15 cellular contexts compared by ENCODE assay signal in genomic region chr15:44327578-44327977, GRCh38. TPM values are rescaled to one million over a fixed set of nuclear protein-coding genes. Genes with fewer than 3 reads are reported as not detected.
A peak's percentile ranks its signal among the peaks of the same experiment; 100 is the strongest.
DNase-seq lines count a peak whose midpoint lies in the region; TF ChIP-seq lines count a peak whose summit lies in the region.
"Had no signal": no experiment of that assay in that cellular context is flagged by ENCODE, and none has a peak within 500 bp of the region (broad histone marks: within the 10 kb centered on the region; RNA-seq: fewer than 3 reads in every experiment).

No MANE protein-coding gene starts in this region.

- TF ChIP-seq CTCF in SU-DHL-6 (IDR thresholded peaks at IDR 0.05; ENCODE audit: insufficient read depth, low read length, poor library complexity, severe bottlenecking) = no peak
- no peak for TF ChIP-seq CTCF in GM13976 (IDR thresholded peaks at IDR 0.05; ENCODE audit: borderline replicate concordance, control extremely low read depth, extremely low read depth, insufficient read depth, missing control alignments)

- no peaks in the 10 kb centered on the region for H4K20me1 ChIP-seq in SU-DHL-6 (ENCODE audit: low read depth, low read length)

- H3K79me2 ChIP-seq in SU-DHL-6 (ENCODE audit: insufficient read depth, low read length) = no peaks in the 10 kb centered on the region; the same call in 1 of the 2 replicates

- DNase-seq in ACHN = peak; percentile 37
- DNase-seq in glomerular visceral epithelial cell (ENCODE audit: extremely low spot score) = peak; percentile 20
- DNase-seq in renal cortical epithelial cell (ENCODE audit: low read depth) = peak; percentile 61
- no peak for DNase-seq in GM13976 (ENCODE audit: low spot score)
- DNase-seq in NCI-H524 treated with DMSO at 0.1 percent for 48 hours (lab: John Stamatoyannopoulos, UW) = no peak
- DNase-seq in MG63 = no peak
- DNase-seq: 8988T; C1 segment of cervical spinal cord; Calu3; CD4-positive, alpha-beta T cell; DMS 273 treated with DMSO at 0.1 percent for 48 hours; H7; IMR-90 had no signal

- peaks cover 31% of the 10 kb centered on the region for H3F3A ChIP-seq in SU-DHL-6 (ENCODE audit: insufficient read depth)

- H3K9me3 ChIP-seq in SU-DHL-6 (ENCODE audit: insufficient read depth, low read length) (no peaks in the 10 kb centered on the region), MG63 (no peaks in the 10 kb centered on the region)

- H2AFZ ChIP-seq in SU-DHL-6 (ENCODE audit: low read depth, low read length, severe bottlenecking) = no peak overlapping the region
- H2AFZ ChIP-seq: GM23338 had no signal

- peak overlapping the region; percentile 43 for H3K4me2 ChIP-seq in SU-DHL-6 (ENCODE audit: low read depth, low read length, poor library complexity, severe bottlenecking)
- H3K4me2 ChIP-seq: GM23338 had no signal

- peak overlapping the region; percentile 11 for H3K4me3 ChIP-seq in SU-DHL-6 (ENCODE audit: insufficient read depth, low read length, poor library complexity, severe bottlenecking)
- no peak overlapping the region for H3K4me3 ChIP-seq in MG63
- H3K4me3 ChIP-seq: GM23338 had no signal

- peak overlapping the region; percentile 76 for H3K27ac ChIP-seq in SU-DHL-6 (ENCODE audit: low read depth, low read length)

- H3K27me3 ChIP-seq in SU-DHL-6 (ENCODE audit: low read length) = no peaks in the 10 kb centered on the region
- no peaks in the 10 kb centered on the region for H3K27me3 ChIP-seq in MG63

- no peaks in the 10 kb centered on the region for H3K9me2 ChIP-seq in SU-DHL-6 (replicated peaks; ENCODE audit: insufficient read depth, low read length)

- in situ Hi-C loops in ACHN (cut with HindIII; ENCODE audit: low pct_ligation_motif_present, low pct_unique_long_range_greater_than_20kb, low sequenced_read_pairs) = no loop called here
- in situ Hi-C loops in GM13976 (cut with MboI; ENCODE audit: low sequenced_read_pairs, unreplicated experiment) = no loop called here

- H3K36me3 ChIP-seq in SU-DHL-6 (ENCODE audit: low read length) (peaks cover 6% of the 10 kb centered on the region; the same call in 1 of the 2 replicates), MG63 (no peaks in the 10 kb centered on the region)

- H3K9ac ChIP-seq in SU-DHL-6 (ENCODE audit: low read length) = no peak overlapping the region

RNA-seq across cellular contexts. Expression of gene GOLM2, which starts 39.1 kb away (rescaled TPM):
- 67.2 and 83.7 TPM in 2 replicates for total RNA-seq in renal cortical epithelial cell
- total RNA-seq in MG63 (2014; rRNA removed; shearing (Covaris generic); ENCODE audit: low replicate concordance) = 81.9 and 133 TPM in 2 replicates

Comparison
In these comparisons a context has a peak if more than half of its experiments do, and no peak if none do; other contexts are left out.
1. DNase-seq: peak in ACHN (single experiment), glomerular visceral epithelial cell (single experiment) and renal cortical epithelial cell (single experiment); none in GM13976 (single experiment), NCI-H524 treated with DMSO at 0.1 percent for 48 hours (single experiment) and MG63 (single experiment).